In genomic region chr1:180527270-180527669, GRCh38 we compare ENCODE assay signal across 15 cellular contexts. TPM values are rescaled to one million over a fixed set of nuclear protein-coding genes. Genes with fewer than 3 reads are reported as not detected.
DNase-seq lines count a peak whose midpoint lies in the region; ATAC-seq and TF ChIP-seq lines count a peak whose summit lies in the region.
"Had no signal": no experiment of that assay in that cellular context is flagged by ENCODE, and none has a peak within 500 bp of the region (broad histone marks: within the 10 kb centered on the region; RNA-seq: fewer than 3 reads in every experiment).

No MANE protein-coding gene starts in this region.

- H3K27ac ChIP-seq in GM23248: no peak overlapping the region
- no peak overlapping the region for H3K27ac ChIP-seq in Panc1 (ENCODE audit: low read length)
- no peak overlapping the region for H3K27ac ChIP-seq in trophoblast cell (ENCODE audit: low read depth, low read length)
- H3K27ac ChIP-seq: HL-60, PC-9, sigmoid colon had no signal

- WGBS in GM23248 (ENCODE audit: low coverage in 1 of 2, low lambda C conversion rate in 2 of 2, missing lambda C conversion rate in 2 of 2), 2 experiments: 83 to 93% methylated on average over 4 of the region's 4 CpGs
- no CpG with 5 or more reads among the region's 4 CpGs for WGBS in trophoblast cell (ENCODE audit: extremely low coverage, insufficient coverage, insufficient read length)

- H3K4me3 ChIP-seq in GM23248 (no peak overlapping the region), Panc1 (ENCODE audit: low read depth in 2 of 2, low read length in 2 of 2) (no peak overlapping the region), trophoblast cell (ENCODE audit: low read depth, low read length) (no peak overlapping the region)
- H3K4me3 ChIP-seq: PC-9, sigmoid colon had no signal

- no peaks in the 10 kb centered on the region for H3K79me2 ChIP-seq in GM23248 (ENCODE audit: insufficient read depth)
- no peaks in the 10 kb centered on the region for H3K79me2 ChIP-seq in trophoblast cell (ENCODE audit: control insufficient read depth, insufficient read depth, low read length, poor library complexity)

- TF ChIP-seq CTCF in Panc1 (IDR thresholded peaks at IDR 0.05): no peak

- peak; percentile 75 for DNase-seq in GM23248
- DNase-seq in Panc1 (ENCODE audit: low read depth, low spot score): no peak
- DNase-seq in dermis blood vessel endothelial cell: peak; percentile 81
- peak; percentile 77 to 87 for DNase-seq in trophoblast cell
- DNase-seq in activated CD4-positive, alpha-beta T cell treated with anti-CD3 and anti-CD28 coated beads, Interleukin-2, amount 50 U/mL, for 48 hours: no peak
- no peak for DNase-seq in SHP77 treated with DMSO at 0.1 percent for 48 hours (lab: John Stamatoyannopoulos, UW)
- DNase-seq: activated CD4-positive, alpha-beta T cell treated with anti-CD3 and anti-CD28 coated beads for 48 hours; activated T-cell treated with anti-CD3 and anti-CD28 coated beads, Interleukin-2, amount 50 U/mL, for 72 hours; C1 segment of cervical spinal cord; sigmoid colon; T-helper 2 cell had no signal

- no peak overlapping the region for H2BK5ac ChIP-seq in trophoblast cell (ENCODE audit: low read depth, low read length, poor library complexity)

- H3K14ac ChIP-seq in trophoblast cell (ENCODE audit: low read length): no peak overlapping the region

- no peak overlapping the region for H2BK120ac ChIP-seq in trophoblast cell (ENCODE audit: insufficient read depth, low read length, poor library complexity)

- intact Hi-C loops in Panc1 (cut with micrococcal nuclease; ENCODE audit: unreplicated experiment): no loop called here

- CTCF ChIA-PET in Panc1 (lab: Charles Lee): no interaction called here

- H3K79me1 ChIP-seq in trophoblast cell (ENCODE audit: low read length): peaks cover 17% of the 10 kb centered on the region

- no peak overlapping the region for H4K12ac ChIP-seq in trophoblast cell (ENCODE audit: low read depth, low read length)

- H3K27me3 ChIP-seq in GM23248 (replicated peaks; ENCODE audit: insufficient read depth) (no peaks in the 10 kb centered on the region), Panc1 (ENCODE audit: control insufficient read depth, insufficient read depth, low read length) (no peaks in the 10 kb centered on the region), trophoblast cell (ENCODE audit: insufficient read depth, low read length) (no peaks in the 10 kb centered on the region)
- H3K27me3 ChIP-seq: sigmoid colon had no signal

- no peak overlapping the region for H2AK5ac ChIP-seq in trophoblast cell (ENCODE audit: low read length)

- no peak overlapping the region for H3K18ac ChIP-seq in trophoblast cell (ENCODE audit: low read length)

- H4K91ac ChIP-seq in trophoblast cell (ENCODE audit: low read depth, low read length): no peak overlapping the region

- POLR2A ChIA-PET in Panc1 (lab: Charles Lee): no interaction called here

- H3K9ac ChIP-seq in GM23248: no peak overlapping the region
- no peak overlapping the region for H3K9ac ChIP-seq in trophoblast cell (ENCODE audit: low read length)

- H3K4me2 ChIP-seq in GM23248 (ENCODE audit: unreplicated experiment) (no peak overlapping the region), trophoblast cell (ENCODE audit: low read length) (no peak overlapping the region)
- H3K4me2 ChIP-seq: PC-9 had no signal

- ATAC-seq in Panc1 (peak; percentile 69; the same call in 1 of the 2 replicates), HG02763 (IDR thresholded peaks at IDR 0.05; ENCODE audit: unreplicated experiment) (no peak), HG03025 (IDR thresholded peaks at IDR 0.05; ENCODE audit: low FRiP score, unreplicated experiment) (no peak)
- ATAC-seq: activated T-cell treated with anti-CD3 and anti-CD28 coated beads, Interleukin-2, amount 50 U/mL, for 72 hours had no signal

- no peaks in the 10 kb centered on the region for H3K9me2 ChIP-seq in GM23248 (ENCODE audit: insufficient read depth)

- in situ Hi-C loops in GM23248 (cut with MboI) (loop anchor here (10.0 kb wide), 1 partner anchor 638 kb away; no protein-coding TSS in a partner anchor), Panc1 (cut with HindIII; ENCODE audit: low pct_unique_long_range_greater_than_20kb, low sequenced_read_pairs) (no loop called here)

- no peak overlapping the region for H4K8ac ChIP-seq in trophoblast cell (ENCODE audit: low read depth, low read length)

- no TSS peak for BruUV-seq in Panc1 (replicated peaks; lab: Mats Ljungman, UMichigan)

- no peak overlapping the region for H2AFZ ChIP-seq in GM23248
- H2AFZ ChIP-seq in trophoblast cell (ENCODE audit: insufficient read depth, low read length, poor library complexity): no peak overlapping the region
- H2AFZ ChIP-seq: PC-9 had no signal

- no peak overlapping the region for H3K4ac ChIP-seq in trophoblast cell (ENCODE audit: low read depth, low read length)

- H2BK12ac ChIP-seq in trophoblast cell (ENCODE audit: low read length): peak overlapping the region; percentile 47

- no peak overlapping the region for H3K23ac ChIP-seq in trophoblast cell (ENCODE audit: low read length)

- no peaks in the 10 kb centered on the region for H4K20me1 ChIP-seq in GM23248 (ENCODE audit: insufficient read depth)

- H3K36me3 ChIP-seq in GM23248 (ENCODE audit: low read depth) (no peaks in the 10 kb centered on the region), Panc1 (ENCODE audit: control insufficient read depth, insufficient read depth, low read length) (no peaks in the 10 kb centered on the region), trophoblast cell (ENCODE audit: control insufficient read depth in 1 of 2, insufficient read depth in 2 of 2, low read length in 2 of 2) (no peaks in the 10 kb centered on the region)
- H3K36me3 ChIP-seq: sigmoid colon had no signal

- H3K9me3 ChIP-seq in GM23248 (ENCODE audit: low read depth) (no peaks in the 10 kb centered on the region), Panc1 (ENCODE audit: control insufficient read depth, insufficient read depth, low read depth, low read length) (no peaks in the 10 kb centered on the region), trophoblast cell (ENCODE audit: insufficient read depth, low read depth, low read length) (no peaks in the 10 kb centered on the region)
- H3K9me3 ChIP-seq: sigmoid colon had no signal

- H3K4me1 ChIP-seq in GM23248 (ENCODE audit: insufficient read depth): peaks cover 12% of the 10 kb centered on the region
- no peaks in the 10 kb centered on the region for H3K4me1 ChIP-seq in Panc1 (ENCODE audit: control insufficient read depth, insufficient read depth, low read length)
- H3K4me1 ChIP-seq in trophoblast cell (ENCODE audit: control insufficient read depth in 1 of 2, insufficient read depth in 2 of 2, low read length in 2 of 2): peaks cover 17 to 26% of the 10 kb centered on the region in 2 experiments
- H3K4me1 ChIP-seq: sigmoid colon had no signal

- H3F3A ChIP-seq in GM23248 (ENCODE audit: insufficient read depth): no peaks in the 10 kb centered on the region; the same call in 1 of the 2 replicates

RNA-seq across cellular contexts. Expression of gene ACBD6, which starts 24.9 kb away (rescaled TPM):
- 27.3 and 45.9 TPM in 2 replicates for total RNA-seq in GM23248 (2014; rRNA removed; shearing (Covaris generic))
- polyA plus RNA-seq in GM23248 (2016; fragmentation: Nextera tagmentation; extraction: Ambion mirVana): 41.0 and 44.2 TPM in 2 replicates
- total RNA-seq in Panc1 (2021; ENCODE audit: unreplicated experiment) (48.5 TPM), dermis blood vessel endothelial cell (48.8 and 52.6 TPM in 2 replicates)
- polyA plus RNA-seq in Panc1 (2012; ENCODE audit: insufficient read length): 51.8 TPM
- 25.2 and 25.9 TPM in 2 replicates for polyA plus RNA-seq in trophoblast cell (2013)

RNA-seq across cellular contexts. Expression of gene OVAAL, which starts 31.5 kb away (rescaled TPM):
- total RNA-seq in GM23248 (2014; rRNA removed; shearing (Covaris generic)): not detected in 2 replicates
- not detected in 2 replicates for polyA plus RNA-seq in GM23248 (2016; fragmentation: Nextera tagmentation; extraction: Ambion mirVana)
- not detected for total RNA-seq in Panc1 (2021; ENCODE audit: unreplicated experiment)
- polyA plus RNA-seq in Panc1 (2012; ENCODE audit: insufficient read length): not detected
- total RNA-seq in dermis blood vessel endothelial cell: not detected in 2 replicates
- polyA plus RNA-seq in trophoblast cell (2013): not detected in 2 replicates
- total RNA-seq: activated T-cell treated with anti-CD3 and anti-CD28 coated beads, Interleukin-2, amount 50 U/mL, for 72 hours; PC-9; sigmoid colon had no signal
- polyA plus RNA-seq: sigmoid colon had no signal

Comparison
In these comparisons a context has a peak if more than half of its experiments do, and no peak if none do; other contexts are left out.
1. DNase-seq: peak in GM23248 (single experiment), dermis blood vessel endothelial cell (single experiment) and trophoblast cell (2 of 2); none in Panc1 (single experiment), activated CD4-positive, alpha-beta T cell treated with anti-CD3 and anti-CD28 coated beads, Interleukin-2, amount 50 U/mL, for 48 hours (0 of 2) and SHP77 treated with DMSO at 0.1 percent for 48 hours (single experiment).